In the genomic region with DNA sequence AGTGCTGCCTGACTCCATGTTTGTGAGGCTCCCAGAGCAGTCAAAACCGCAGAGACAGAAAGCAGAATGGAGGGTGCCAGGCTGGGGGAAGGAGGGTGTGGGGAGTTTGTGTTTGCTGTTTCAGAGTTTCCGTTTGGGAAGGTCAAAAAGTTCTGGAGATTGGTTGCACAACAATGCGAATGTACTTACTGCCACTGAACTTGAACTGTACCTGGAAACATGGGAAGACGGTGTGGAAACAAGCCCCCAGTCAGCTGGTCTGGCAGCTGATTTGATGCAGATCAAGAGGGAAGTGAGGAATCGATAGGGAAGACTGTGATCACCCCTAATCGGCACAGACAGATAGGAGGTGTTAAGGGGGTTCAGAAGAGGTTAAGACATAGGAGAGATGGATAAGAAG, we compare ENCODE assay signal across 1 cellular context.
TF ChIP-seq lines count a peak whose summit lies in the region.

No MANE protein-coding gene starts in this region.

TF ChIP-seq in HepG2, 621 proteins besides CTCF, POLR2A, EP300 and RAD21 (continued from another document and continues in another):
- TF ChIP-seq MAZ (IDR thresholded peaks at IDR 0.05; ENCODE audit: borderline replicate concordance, low read depth, low read length) (no peak), MAZ (CRISPR knock-in tag; IDR thresholded peaks at IDR 0.05; ENCODE audit: low read depth) (0 out of 2 replicates have a peak, but pooled peaks have one; percentile 42), TCF12 (IDR thresholded peaks at IDR 0.05) (no peak), TCF12 (CRISPR knock-in tag; IDR thresholded peaks at IDR 0.05) (0 out of 2 replicates have a peak, but pooled peaks have one; percentile 46), STAT5B (CRISPR knock-in tag; IDR thresholded peaks at IDR 0.05) (no peak), ZNF275 (CRISPR knock-in tag; IDR thresholded peaks at IDR 0.05; ENCODE audit: borderline replicate concordance) (no peak), ZNF614 (CRISPR knock-in tag; IDR thresholded peaks at IDR 0.05; ENCODE audit: borderline replicate concordance) (peak; percentile 80), NCOR1 (IDR thresholded peaks at IDR 0.05; ENCODE audit: borderline replicate concordance, low read length) (peak; percentile 83; the same call in 1 of the 2 replicates), NR2F2 (IDR thresholded peaks at IDR 0.05; ENCODE audit: borderline replicate concordance, low read depth) (peak; percentile 77), MEF2D (CRISPR knock-in tag; IDR thresholded peaks at IDR 0.05) (peak; percentile 87), YY1 (IDR thresholded peaks at IDR 0.05; ENCODE audit: insufficient read depth, insufficient replicate concordance, low read depth, low read length) (peak; percentile 42), SOX6 (IDR thresholded peaks at IDR 0.05) (no peak), SOX6 (CRISPR knock-in tag; IDR thresholded peaks at IDR 0.05) (peak; percentile 89), HHEX (CRISPR knock-in tag; IDR thresholded peaks at IDR 0.05) (peak; percentile 52; the same call in 1 of the 2 replicates), MIER3 (CRISPR knock-in tag; IDR thresholded peaks at IDR 0.05; ENCODE audit: borderline replicate concordance) (peak; percentile 65; the same call in 1 of the 2 replicates), ZNF841 (CRISPR knock-in tag; IDR thresholded peaks at IDR 0.05; ENCODE audit: borderline replicate concordance) (no peak), CREM (IDR thresholded peaks at IDR 0.05) (peak; percentile 62; the same call in 1 of the 2 replicates), CREM (CRISPR knock-in tag; IDR thresholded peaks at IDR 0.05) (no peak), ZNF670 (CRISPR knock-in tag; IDR thresholded peaks at IDR 0.05; ENCODE audit: borderline replicate concordance) (0 out of 2 replicates have a peak, but pooled peaks have one; percentile 58), PHF21A (CRISPR knock-in tag; IDR thresholded peaks at IDR 0.05) (peak; percentile 53; the same call in 1 of the 2 replicates), HDAC1 (CRISPR knock-in tag; IDR thresholded peaks at IDR 0.05) (peak; percentile 66), SNAPC2 (CRISPR knock-in tag; IDR thresholded peaks at IDR 0.05) (no peak), ATRX (CRISPR knock-in tag; IDR thresholded peaks at IDR 0.05; ENCODE audit: borderline replicate concordance) (no peak), MAX (IDR thresholded peaks at IDR 0.05) (0 out of 2 replicates have a peak, but pooled peaks have one; percentile 21), FOXO1 (CRISPR knock-in tag; IDR thresholded peaks at IDR 0.05) (peak; percentile 85; the same call in 1 of the 2 replicates), PCBP2 (optimal IDR thresholded peaks at IDR 0.05; ENCODE audit: low read depth, low read length, poor library complexity, severe bottlenecking) (no peak), ZNF792 (CRISPR knock-in tag; IDR thresholded peaks at IDR 0.05) (peak; percentile 49; the same call in 1 of the 2 replicates), YEATS2 (CRISPR knock-in tag; IDR thresholded peaks at IDR 0.05; ENCODE audit: borderline replicate concordance) (peak; percentile 44; the same call in 1 of the 2 replicates), BCL6 (CRISPR knock-in tag; IDR thresholded peaks at IDR 0.05) (peak; percentile 95), CEBPG (CRISPR knock-in tag; IDR thresholded peaks at IDR 0.05) (peak; percentile 93), ELF3 (CRISPR knock-in tag; IDR thresholded peaks at IDR 0.05) (peak; percentile 89), MLX (CRISPR knock-in tag; IDR thresholded peaks at IDR 0.05) (peak; percentile 65; the same call in 1 of the 2 replicates), ZNF605 (CRISPR knock-in tag; IDR thresholded peaks at IDR 0.05) (0 out of 2 replicates have a peak, but pooled peaks have one; percentile 35), RXRB (CRISPR knock-in tag; IDR thresholded peaks at IDR 0.05; ENCODE audit: borderline replicate concordance) (peak; percentile 98), ZNF281 (CRISPR knock-in tag; IDR thresholded peaks at IDR 0.05; ENCODE audit: borderline replicate concordance) (peak; percentile 76; the same call in 1 of the 2 replicates), ARID5B (CRISPR knock-in tag; IDR thresholded peaks at IDR 0.05) (peak; percentile 93), ARNTL (CRISPR knock-in tag; IDR thresholded peaks at IDR 0.05) (peak; percentile 51; the same call in 1 of the 2 replicates), ZBTB20 (CRISPR knock-in tag; IDR thresholded peaks at IDR 0.05; ENCODE audit: borderline replicate concordance, low read depth) (peak; percentile 76; the same call in 1 of the 2 replicates), CBX5 (CRISPR knock-in tag; IDR thresholded peaks at IDR 0.05; ENCODE audit: borderline replicate concordance) (peak; percentile 31; the same call in 1 of the 2 replicates), SP4 (CRISPR knock-in tag; IDR thresholded peaks at IDR 0.05) (0 out of 2 replicates have a peak, but pooled peaks have one; percentile 20)
- TF ChIP-seq, protein P1, sequence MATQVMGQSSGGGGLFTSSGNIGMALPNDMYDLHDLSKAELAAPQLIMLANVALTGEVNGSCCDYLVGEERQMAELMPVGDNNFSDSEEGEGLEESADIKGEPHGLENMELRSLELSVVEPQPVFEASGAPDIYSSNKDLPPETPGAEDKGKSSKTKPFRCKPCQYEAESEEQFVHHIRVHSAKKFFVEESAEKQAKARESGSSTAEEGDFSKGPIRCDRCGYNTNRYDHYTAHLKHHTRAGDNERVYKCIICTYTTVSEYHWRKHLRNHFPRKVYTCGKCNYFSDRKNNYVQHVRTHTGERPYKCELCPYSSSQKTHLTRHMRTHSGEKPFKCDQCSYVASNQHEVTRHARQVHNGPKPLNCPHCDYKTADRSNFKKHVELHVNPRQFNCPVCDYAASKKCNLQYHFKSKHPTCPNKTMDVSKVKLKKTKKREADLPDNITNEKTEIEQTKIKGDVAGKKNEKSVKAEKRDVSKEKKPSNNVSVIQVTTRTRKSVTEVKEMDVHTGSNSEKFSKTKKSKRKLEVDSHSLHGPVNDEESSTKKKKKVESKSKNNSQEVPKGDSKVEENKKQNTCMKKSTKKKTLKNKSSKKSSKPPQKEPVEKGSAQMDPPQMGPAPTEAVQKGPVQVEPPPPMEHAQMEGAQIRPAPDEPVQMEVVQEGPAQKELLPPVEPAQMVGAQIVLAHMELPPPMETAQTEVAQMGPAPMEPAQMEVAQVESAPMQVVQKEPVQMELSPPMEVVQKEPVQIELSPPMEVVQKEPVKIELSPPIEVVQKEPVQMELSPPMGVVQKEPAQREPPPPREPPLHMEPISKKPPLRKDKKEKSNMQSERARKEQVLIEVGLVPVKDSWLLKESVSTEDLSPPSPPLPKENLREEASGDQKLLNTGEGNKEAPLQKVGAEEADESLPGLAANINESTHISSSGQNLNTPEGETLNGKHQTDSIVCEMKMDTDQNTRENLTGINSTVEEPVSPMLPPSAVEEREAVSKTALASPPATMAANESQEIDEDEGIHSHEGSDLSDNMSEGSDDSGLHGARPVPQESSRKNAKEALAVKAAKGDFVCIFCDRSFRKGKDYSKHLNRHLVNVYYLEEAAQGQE (IDR thresholded peaks at IDR 0.05; ENCODE audit: borderline replicate concordance in 1 of 2, low read depth in 1 of 2, low read length in 2 of 2): peak in 1 of 2 experiments; percentile 71; a peak in 2 of 4 replicates
- TF ChIP-seq, protein P2, sequence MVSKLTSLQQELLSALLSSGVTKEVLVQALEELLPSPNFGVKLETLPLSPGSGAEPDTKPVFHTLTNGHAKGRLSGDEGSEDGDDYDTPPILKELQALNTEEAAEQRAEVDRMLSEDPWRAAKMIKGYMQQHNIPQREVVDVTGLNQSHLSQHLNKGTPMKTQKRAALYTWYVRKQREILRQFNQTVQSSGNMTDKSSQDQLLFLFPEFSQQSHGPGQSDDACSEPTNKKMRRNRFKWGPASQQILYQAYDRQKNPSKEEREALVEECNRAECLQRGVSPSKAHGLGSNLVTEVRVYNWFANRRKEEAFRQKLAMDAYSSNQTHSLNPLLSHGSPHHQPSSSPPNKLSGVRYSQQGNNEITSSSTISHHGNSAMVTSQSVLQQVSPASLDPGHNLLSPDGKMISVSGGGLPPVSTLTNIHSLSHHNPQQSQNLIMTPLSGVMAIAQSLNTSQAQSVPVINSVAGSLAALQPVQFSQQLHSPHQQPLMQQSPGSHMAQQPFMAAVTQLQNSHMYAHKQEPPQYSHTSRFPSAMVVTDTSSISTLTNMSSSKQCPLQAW (CRISPR knock-in tag; IDR thresholded peaks at IDR 0.05): peak; percentile 85; the same call in 1 of the 2 replicates
- TF ChIP-seq, protein P3, sequence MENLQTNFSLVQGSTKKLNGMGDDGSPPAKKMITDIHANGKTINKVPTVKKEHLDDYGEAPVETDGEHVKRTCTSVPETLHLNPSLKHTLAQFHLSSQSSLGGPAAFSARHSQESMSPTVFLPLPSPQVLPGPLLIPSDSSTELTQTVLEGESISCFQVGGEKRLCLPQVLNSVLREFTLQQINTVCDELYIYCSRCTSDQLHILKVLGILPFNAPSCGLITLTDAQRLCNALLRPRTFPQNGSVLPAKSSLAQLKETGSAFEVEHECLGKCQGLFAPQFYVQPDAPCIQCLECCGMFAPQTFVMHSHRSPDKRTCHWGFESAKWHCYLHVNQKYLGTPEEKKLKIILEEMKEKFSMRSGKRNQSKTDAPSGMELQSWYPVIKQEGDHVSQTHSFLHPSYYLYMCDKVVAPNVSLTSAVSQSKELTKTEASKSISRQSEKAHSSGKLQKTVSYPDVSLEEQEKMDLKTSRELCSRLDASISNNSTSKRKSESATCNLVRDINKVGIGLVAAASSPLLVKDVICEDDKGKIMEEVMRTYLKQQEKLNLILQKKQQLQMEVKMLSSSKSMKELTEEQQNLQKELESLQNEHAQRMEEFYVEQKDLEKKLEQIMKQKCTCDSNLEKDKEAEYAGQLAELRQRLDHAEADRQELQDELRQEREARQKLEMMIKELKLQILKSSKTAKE (CRISPR knock-in tag; IDR thresholded peaks at IDR 0.05; ENCODE audit: borderline replicate concordance): peak; percentile 98
- TF ChIP-seq, protein P4, sequence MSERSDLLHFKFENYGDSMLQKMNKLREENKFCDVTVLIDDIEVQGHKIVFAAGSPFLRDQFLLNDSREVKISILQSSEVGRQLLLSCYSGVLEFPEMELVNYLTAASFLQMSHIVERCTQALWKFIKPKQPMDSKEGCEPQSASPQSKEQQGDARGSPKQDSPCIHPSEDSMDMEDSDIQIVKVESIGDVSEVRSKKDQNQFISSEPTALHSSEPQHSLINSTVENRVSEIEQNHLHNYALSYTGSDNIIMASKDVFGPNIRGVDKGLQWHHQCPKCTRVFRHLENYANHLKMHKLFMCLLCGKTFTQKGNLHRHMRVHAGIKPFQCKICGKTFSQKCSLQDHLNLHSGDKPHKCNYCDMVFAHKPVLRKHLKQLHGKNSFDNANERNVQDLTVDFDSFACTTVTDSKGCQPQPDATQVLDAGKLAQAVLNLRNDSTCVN (CRISPR knock-in tag; IDR thresholded peaks at IDR 0.05; ENCODE audit: borderline replicate concordance): no peak
